In the genomic region with DNA sequence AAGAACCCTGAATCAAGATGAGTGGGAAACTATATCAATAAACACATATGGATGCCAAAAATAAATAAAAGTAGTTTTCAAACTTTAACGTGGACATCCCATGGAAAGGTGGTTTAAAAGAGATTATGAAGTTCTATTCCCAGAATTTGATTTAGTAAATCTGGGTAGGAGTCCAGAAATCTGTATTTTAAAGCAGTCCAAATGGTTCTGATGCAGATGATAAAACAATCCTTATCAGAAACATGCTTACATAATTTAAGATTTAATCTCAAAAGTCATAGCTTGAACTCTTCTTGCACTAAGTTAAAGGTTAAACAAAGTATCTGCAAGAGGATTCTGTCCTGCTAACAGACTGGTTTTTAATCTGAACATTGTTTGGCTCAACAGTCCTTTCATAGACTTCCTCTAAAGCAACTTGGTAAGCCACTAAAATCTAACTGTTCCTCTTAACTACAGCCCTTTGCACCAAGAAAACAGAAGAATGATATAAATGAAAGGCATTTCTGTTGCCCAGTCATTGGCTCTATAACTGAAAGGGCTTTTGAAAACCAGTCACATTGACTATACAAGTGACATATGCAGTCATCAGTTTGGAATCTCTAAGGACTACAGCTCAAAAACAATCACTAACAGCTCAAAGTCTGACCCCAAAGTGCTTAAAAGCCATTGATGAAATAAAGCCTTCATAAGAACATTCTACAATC, we compare ENCODE assay signal across 9 cellular contexts. TPM values are rescaled to one million over a fixed set of nuclear protein-coding genes. Genes with fewer than 3 reads are reported as not detected.
A peak's percentile ranks its signal among the peaks of the same experiment; 100 is the strongest.
DNase-seq lines count a peak whose midpoint lies in the region; ATAC-seq and TF ChIP-seq lines count a peak whose summit lies in the region.
"Had no signal": no experiment of that assay in that cellular context is flagged by ENCODE, and none has a peak within 500 bp of the region (broad histone marks: within the 10 kb centered on the region; RNA-seq: fewer than 3 reads in every experiment).

No MANE protein-coding gene starts in this region.

- ATAC-seq in PC-3 (peak; percentile 63), GM21723 (IDR thresholded peaks at IDR 0.05; ENCODE audit: unreplicated experiment) (no peak)

- peaks cover 28% of the 10 kb centered on the region for H3K4me1 ChIP-seq in PC-3 (ENCODE audit: insufficient read depth, low read length)

- H3K4me1 Mint-ChIP-seq in osteocyte (ENCODE audit: unreplicated experiment) = peaks cover 38% of the 10 kb centered on the region
- H3K4me1 Mint-ChIP-seq: activated B cell treated with CpG ODN at 0.5 μM for 24 hours had no signal

- H3K79me2 ChIP-seq in PC-3 (ENCODE audit: low read length) = peaks cover 87% of the 10 kb centered on the region

- H3K4me3 Mint-ChIP-seq in osteocyte (ENCODE audit: unreplicated experiment) = no peak overlapping the region
- H3K4me3 Mint-ChIP-seq: activated B cell treated with CpG ODN at 0.5 μM for 24 hours had no signal

- H3K36me3 ChIP-seq in PC-3 (ENCODE audit: low read depth, low read length) = no peaks in the 10 kb centered on the region; the same call in 1 of the 2 replicates

- DNase-seq in Caki2 (ENCODE audit: low read depth) (peak; percentile 81), PC-3 (peak; percentile 66), fibroblast of peridontal ligament (ENCODE audit: extremely low read depth) (peak; percentile 79), osteocyte (ENCODE audit: extremely low spot score, unreplicated experiment) (no peak), NCI-H526 (lab: John Stamatoyannopoulos, UW) (no peak), GM19240 (ENCODE audit: insufficient read length, low spot score) (no peak), NCI-H2029 treated with DMSO at 0.1 percent for 48 hours (lab: John Stamatoyannopoulos, UW) (no peak)
- DNase-seq: activated B cell treated with CpG ODN at 0.5 μM for 24 hours had no signal

- no peak overlapping the region for H3K9ac ChIP-seq in PC-3 (ENCODE audit: low read length)

- intact Hi-C loops in PC-3 (cut with micrococcal nuclease) = loop anchor here (1.0 kb wide), 1 partner anchor 44 kb away; no protein-coding TSS in a partner anchor

- no peak overlapping the region for H3K4me3 ChIP-seq in PC-3 (ENCODE audit: low read length)

- BruUV-seq in PC-3 (replicated peaks; lab: Mats Ljungman, UMichigan) = TSS peak; percentile 22

- H3F3A ChIP-seq in PC-3 (ENCODE audit: low read length, unreplicated experiment) = no peaks in the 10 kb centered on the region

- no peak overlapping the region for H2AFZ ChIP-seq in PC-3 (ENCODE audit: low read length)

- peaks cover 4% of the 10 kb centered on the region for H3K36me3 Mint-ChIP-seq in osteocyte (ENCODE audit: unreplicated experiment)

- in situ Hi-C loops in Caki2 (cut with HindIII; ENCODE audit: low pct_unique_long_range_greater_than_20kb, low sequenced_read_pairs) = no loop called here

- no peak for TF ChIP-seq CTCF in PC-3 (conservative IDR thresholded peaks at IDR 0.05; ENCODE audit: low read depth, low read length)
- TF ChIP-seq CTCF in osteocyte (IDR thresholded peaks at IDR 0.05) = no peak

- H3K27me3 ChIP-seq in PC-3 (ENCODE audit: low read length) = no peaks in the 10 kb centered on the region

- H3K27me3 Mint-ChIP-seq in osteocyte (ENCODE audit: unreplicated experiment) = no peaks in the 10 kb centered on the region
- H3K27me3 Mint-ChIP-seq: activated B cell treated with CpG ODN at 0.5 μM for 24 hours had no signal

- POLR2A ChIA-PET in PC-3 (lab: Charles Lee; ENCODE audit: unreplicated experiment) = interaction anchor here (0.7 kb wide), 1 partner anchor 49 kb away, joined by 7 read pairs; no protein-coding TSS in a partner anchor

- peak overlapping the region; percentile 26; the same call in 1 of the 2 replicates for H3K4me2 ChIP-seq in PC-3 (ENCODE audit: low read length)

- H3K9me3 ChIP-seq in PC-3 (ENCODE audit: low read length) = no peaks in the 10 kb centered on the region

- CTCF ChIA-PET in PC-3 (lab: Charles Lee) = no interaction called here

- H3K27ac Mint-ChIP-seq in osteocyte (ENCODE audit: unreplicated experiment) = peak overlapping the region; percentile 93
- H3K27ac Mint-ChIP-seq: activated B cell treated with CpG ODN at 0.5 μM for 24 hours had no signal

- H3K9me3 Mint-ChIP-seq in osteocyte (ENCODE audit: unreplicated experiment) = no peaks in the 10 kb centered on the region
- H3K9me3 Mint-ChIP-seq: activated B cell treated with CpG ODN at 0.5 μM for 24 hours had no signal

- no peaks in the 10 kb centered on the region for H3K9me2 ChIP-seq in PC-3 (replicated peaks; ENCODE audit: low read length)

- H4K20me1 ChIP-seq in PC-3 (ENCODE audit: low read length) = peaks cover 23% of the 10 kb centered on the region

- H3K27ac ChIP-seq in PC-3 (ENCODE audit: low read length) = peak overlapping the region; percentile 21

RNA-seq across cellular contexts. Expression of a gene that starts 23.4 kb away (rescaled TPM):
- 27.6 and 29.1 TPM in 2 replicates for total RNA-seq in Caki2 (2014; rRNA removed; shearing (Covaris generic); ENCODE audit: low replicate concordance)
- 108 and 128 TPM in 2 replicates for total RNA-seq in PC-3 (2014; rRNA removed)
- 275 and 295 TPM in 2 replicates for total RNA-seq in osteocyte

Comparison
In these comparisons a context has a peak if more than half of its experiments do, and no peak if none do; other contexts are left out.
1. DNase-seq: peak in Caki2 (single experiment), PC-3 (single experiment) and fibroblast of peridontal ligament (single experiment); none in osteocyte (single experiment), NCI-H526 (0 of 2), GM19240 (single experiment) and NCI-H2029 treated with DMSO at 0.1 percent for 48 hours (single experiment).